15 cellular contexts compared by ENCODE assay signal in the genomic region with DNA sequence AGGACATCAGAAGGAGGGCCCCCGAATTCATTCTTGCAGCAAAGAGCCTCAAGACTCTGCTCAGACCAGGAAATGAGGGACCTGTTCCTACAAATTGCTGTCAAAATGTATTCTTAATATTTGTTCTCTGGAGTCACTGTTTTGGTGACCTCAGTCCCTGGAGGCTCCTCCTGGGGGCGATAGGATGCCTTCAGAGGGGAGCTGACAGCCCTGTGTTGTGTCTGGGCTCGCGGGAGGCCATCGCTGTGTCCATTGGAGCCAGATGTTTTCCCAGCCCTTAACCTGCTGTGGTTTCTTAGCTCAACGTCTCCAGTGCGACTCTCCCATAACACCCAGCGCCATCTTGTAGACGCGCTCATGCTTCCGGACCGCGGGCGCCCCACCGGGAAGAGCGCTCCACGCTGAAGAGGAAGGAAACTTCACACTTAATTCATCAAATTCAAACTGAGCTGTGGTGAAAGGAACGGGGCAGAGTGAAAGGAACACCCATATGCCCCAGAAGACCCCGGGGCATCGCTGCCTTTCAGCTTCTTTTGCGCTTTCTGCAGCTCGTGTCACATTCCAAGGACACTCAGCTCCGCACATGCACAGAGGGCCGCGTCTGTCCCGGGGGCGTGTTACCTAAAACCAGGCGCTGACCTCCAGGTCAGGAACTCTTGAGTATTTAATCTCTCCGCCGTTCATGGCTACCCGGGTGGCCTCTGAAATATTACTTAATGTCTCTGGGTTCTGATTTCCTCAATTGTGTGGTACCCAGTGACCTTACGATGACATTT.
DNase-seq lines count a peak whose midpoint lies in the region; ATAC-seq and TF ChIP-seq lines count a peak whose summit lies in the region.
"Had no signal": no experiment of that assay in that cellular context is flagged by ENCODE, and none has a peak within 500 bp of the region (broad histone marks: within the 10 kb centered on the region; RNA-seq: fewer than 3 reads in every experiment).

No MANE protein-coding gene starts in this region.

- H3K27me3 ChIP-seq in Caco-2 (replicated peaks; ENCODE audit: control insufficient read depth, insufficient read depth, low read length): no peaks in the 10 kb centered on the region
- H3K27me3 ChIP-seq in foreskin keratinocyte: no peaks in the 10 kb centered on the region
- H3K27me3 ChIP-seq: BLaER1 treated with 17β-estradiol and CSF1 and Interleukin-3, amounts not matched to agents 10 nM and 100 nM had no signal

- H3K4me1 Mint-ChIP-seq in Caco-2 (ENCODE audit: low read depth, unreplicated experiment) (no peaks in the 10 kb centered on the region), nephron progenitor cell (peaks cover 8% of the 10 kb centered on the region)
- no peaks in the 10 kb centered on the region for H3K4me1 Mint-ChIP-seq in stimulated activated naive B cell treated with anti-CD40 and anti-IgM and Interleukin-4, amounts not matched to agents 10 μg/mL and 1 μg/mL and 100 μg/mL, for 72 hours

- no peak overlapping the region for H3K27ac ChIP-seq in foreskin keratinocyte
- H3K27ac ChIP-seq: BLaER1 treated with 17β-estradiol and CSF1 and Interleukin-3, amounts not matched to agents 10 nM and 100 nM had no signal

- H3K4me3 Mint-ChIP-seq in Caco-2 (ENCODE audit: unreplicated experiment) (peak overlapping the region; percentile 55), nephron progenitor cell (no peak overlapping the region)
- H3K4me3 Mint-ChIP-seq in stimulated activated naive B cell treated with anti-CD40 and anti-IgM and Interleukin-4, amounts not matched to agents 10 μg/mL and 1 μg/mL and 100 μg/mL, for 72 hours: no peak overlapping the region

- H3K9me3 Mint-ChIP-seq in Caco-2 (ENCODE audit: unreplicated experiment): no peaks in the 10 kb centered on the region
- peaks cover 16% of the 10 kb centered on the region for H3K9me3 Mint-ChIP-seq in nephron progenitor cell
- no peaks in the 10 kb centered on the region for H3K9me3 Mint-ChIP-seq in stimulated activated naive B cell treated with anti-CD40 and anti-IgM and Interleukin-4, amounts not matched to agents 10 μg/mL and 1 μg/mL and 100 μg/mL, for 72 hours

- intact Hi-C loops in Caco-2 (cut with micrococcal nuclease; ENCODE audit: unreplicated experiment): no loop called here

- no peaks in the 10 kb centered on the region for H3K9me3 ChIP-seq in Caco-2

- no peak for ATAC-seq in stimulated activated naive B cell treated with anti-CD40 and anti-IgM and Interleukin-4, amounts not matched to agents 10 μg/mL and 1 μg/mL and 100 μg/mL, for 72 hours (replicated peaks)
- ATAC-seq in foreskin keratinocyte: no peak
- ATAC-seq: HCT116 had no signal

- H3K4me1 ChIP-seq in Caco-2 (no peaks in the 10 kb centered on the region), foreskin keratinocyte (no peaks in the 10 kb centered on the region)

- H3K27ac Mint-ChIP-seq in Caco-2 (ENCODE audit: unreplicated experiment) (no peak overlapping the region), nephron progenitor cell (peak overlapping the region; percentile 73)
- no peak overlapping the region for H3K27ac Mint-ChIP-seq in stimulated activated naive B cell treated with anti-CD40 and anti-IgM and Interleukin-4, amounts not matched to agents 10 μg/mL and 1 μg/mL and 100 μg/mL, for 72 hours

- TF ChIP-seq CTCF in Caco-2 (IDR thresholded peaks at IDR 0.05; ENCODE audit: insufficient read depth in 1 of 2, low read depth in 1 of 2, low read length in 1 of 2, severe bottlenecking in 1 of 2, unreplicated experiment in 1 of 2): no peak
- TF ChIP-seq CTCF in nephron progenitor cell (IDR thresholded peaks at IDR 0.05): no peak
- no peak for TF ChIP-seq CTCF in foreskin keratinocyte (conservative IDR thresholded peaks at IDR 0.05)

- DNase-seq in Caco-2 (no peak), NCI-H1930 (lab: John Stamatoyannopoulos, UW) (peak; percentile 37 to 39), ecto neural progenitor cell (ENCODE audit: low spot score) (peak; percentile 47), nephron progenitor cell (peak; percentile 15), SW480 (ENCODE audit: low spot score) (no peak), foreskin keratinocyte (no peak), retina (no peak)
- DNase-seq in stimulated activated naive B cell treated with anti-CD40 and anti-IgM and Interleukin-4, amounts not matched to agents 10 μg/mL and 1 μg/mL and 100 μg/mL, for 72 hours: no peak
- DNase-seq: KBM-7; NCI-H146; NCI-H345; NCI-H526 treated with DMSO at 0.1 percent for 48 hours; NK-92 treated with Interleukin-12 subunit alpha and Interleukin-12 subunit beta, amount 100 ng/mL, for 24 hours had no signal

- no TSS peak for BruUV-seq in Caco-2 (replicated peaks; lab: Mats Ljungman, UMichigan)

- CTCF ChIA-PET in Caco-2 (lab: Charles Lee): interaction anchor here (0.6 kb wide), 1 partner anchor 581 kb away, joined by 3 read pairs; a partner anchor contains a TSS

- H3K27me3 Mint-ChIP-seq in Caco-2 (ENCODE audit: insufficient read depth, unreplicated experiment) (no peaks in the 10 kb centered on the region), nephron progenitor cell (ENCODE audit: low read depth, poor library complexity) (peaks cover 3% of the 10 kb centered on the region)
- H3K27me3 Mint-ChIP-seq in stimulated activated naive B cell treated with anti-CD40 and anti-IgM and Interleukin-4, amounts not matched to agents 10 μg/mL and 1 μg/mL and 100 μg/mL, for 72 hours: no peaks in the 10 kb centered on the region

- no peak overlapping the region for H3K4me3 ChIP-seq in Caco-2 (ENCODE audit: low read depth, low read length)
- H3K4me3 ChIP-seq: BLaER1 treated with 17β-estradiol and CSF1 and Interleukin-3, amounts not matched to agents 10 nM and 100 nM had no signal

- H3K36me3 ChIP-seq in Caco-2 (ENCODE audit: control insufficient read depth, insufficient read depth, low read length): no peaks in the 10 kb centered on the region
- H3K36me3 ChIP-seq: BLaER1 treated with 17β-estradiol and CSF1 and Interleukin-3, amounts not matched to agents 10 nM and 100 nM had no signal

- POLR2A ChIA-PET in Caco-2 (lab: Charles Lee): no interaction called here

- no peaks in the 10 kb centered on the region for H3K36me3 Mint-ChIP-seq in Caco-2 (ENCODE audit: insufficient read depth, unreplicated experiment)
- no peaks in the 10 kb centered on the region for H3K36me3 Mint-ChIP-seq in nephron progenitor cell (ENCODE audit: low read depth)
- H3K36me3 Mint-ChIP-seq in stimulated activated naive B cell treated with anti-CD40 and anti-IgM and Interleukin-4, amounts not matched to agents 10 μg/mL and 1 μg/mL and 100 μg/mL, for 72 hours: no peaks in the 10 kb centered on the region

Comparison
In these comparisons a context has a peak if more than half of its experiments do, and no peak if none do; other contexts are left out.
1. DNase-seq: peak in NCI-H1930 (2 of 2), ecto neural progenitor cell (single experiment) and nephron progenitor cell (single experiment); none in Caco-2 (0 of 2), stimulated activated naive B cell treated with anti-CD40 and anti-IgM and Interleukin-4, amounts not matched to agents 10 μg/mL and 1 μg/mL and 100 μg/mL, for 72 hours (single experiment), SW480 (single experiment), foreskin keratinocyte (0 of 2) and retina (single experiment).